ENCODE assay signal across 19 cellular contexts in genomic region chr10:91525939-91526712, GRCh38.
DNase-seq lines count a peak whose midpoint lies in the region; ATAC-seq and TF ChIP-seq lines count a peak whose summit lies in the region.
"Had no signal": no experiment of that assay in that cellular context is flagged by ENCODE, and none has a peak within 500 bp of the region (broad histone marks: within the 10 kb centered on the region; RNA-seq: fewer than 3 reads in every experiment).

No MANE protein-coding gene starts in this region.

- no peak overlapping the region for H3K27ac ChIP-seq in SK-N-SH (ENCODE audit: low read depth in 2 of 2, low read length in 1 of 2)
- H3K27ac ChIP-seq in HEK293 (ENCODE audit: extremely low read depth, low read depth, low read length) = no peak overlapping the region
- H3K27ac ChIP-seq in neural progenitor cell = no peak overlapping the region

- H3K9me2 ChIP-seq in SK-N-SH = no peaks in the 10 kb centered on the region

- ATAC-seq in SK-N-SH treated with all-trans-retinoic acid at 6 μM for 48 hours = no peak
- no peak for ATAC-seq in GM19397 (IDR thresholded peaks at IDR 0.05; ENCODE audit: unreplicated experiment)
- ATAC-seq: Panc1 had no signal

- H3K79me2 ChIP-seq in SK-N-SH (ENCODE audit: insufficient read depth) (no peaks in the 10 kb centered on the region), neural progenitor cell (ENCODE audit: low read depth) (no peaks in the 10 kb centered on the region)

- no peak overlapping the region for H3K4me3 Mint-ChIP-seq in neural progenitor cell
- H3K4me3 Mint-ChIP-seq: H9 had no signal

- H3K27me3 ChIP-seq in SK-N-SH (ENCODE audit: insufficient read depth) (no peaks in the 10 kb centered on the region), neural progenitor cell (no peaks in the 10 kb centered on the region)

- H3K4me2 ChIP-seq in SK-N-SH (no peak overlapping the region), neural progenitor cell (no peak overlapping the region)

- H2AFZ ChIP-seq in SK-N-SH (ENCODE audit: low read depth) = no peak overlapping the region
- H2AFZ ChIP-seq in neural progenitor cell (replicated peaks) = no peak overlapping the region

- no peaks in the 10 kb centered on the region for H3K36me3 Mint-ChIP-seq in neural progenitor cell

- POLR2A ChIA-PET in SK-N-SH (lab: Yijun Ruan, JAX) (interaction anchor here (0.5 kb wide), 1 partner anchor 38 kb away, joined by 4 read pairs; no protein-coding TSS in a partner anchor), HEK293 (lab: Yijun Ruan, JAX) (no interaction called here)

- H3K9me3 ChIP-seq in SK-N-SH (no peaks in the 10 kb centered on the region), HEK293 (ENCODE audit: control insufficient read depth, insufficient read depth, low read depth, low read length) (no peaks in the 10 kb centered on the region), neural progenitor cell (ENCODE audit: low read depth) (no peaks in the 10 kb centered on the region)
- H3K9me3 ChIP-seq: Caco-2 had no signal

- no peaks in the 10 kb centered on the region for H3K4me1 Mint-ChIP-seq in neural progenitor cell
- H3K4me1 Mint-ChIP-seq: H9 had no signal

- TF ChIP-seq EP300 in SK-N-SH (IDR thresholded peaks at IDR 0.05; ENCODE audit: borderline replicate concordance in 1 of 2, low read depth in 1 of 2, low read length in 1 of 2) = no peak

- peak overlapping the region; percentile 27 for H3K27ac Mint-ChIP-seq in neural progenitor cell
- H3K27ac Mint-ChIP-seq: H9 had no signal

- TF ChIP-seq CTCF in SK-N-SH (IDR thresholded peaks at IDR 0.05) (no peak), HEK293 (tag by site-specific recombination; IDR thresholded peaks at IDR 0.05) (no peak), neural progenitor cell (IDR thresholded peaks at IDR 0.05) (no peak)

- H3K36me3 ChIP-seq in SK-N-SH (replicated peaks in 1 of 2; ENCODE audit: control insufficient read depth in 1 of 2, insufficient read depth in 2 of 2, low read length in 1 of 2) = no peaks in the 10 kb centered on the region
- no peaks in the 10 kb centered on the region for H3K36me3 ChIP-seq in HEK293 (ENCODE audit: control insufficient read depth in 2 of 2, insufficient read depth in 1 of 2, low read length in 2 of 2)
- H3K36me3 ChIP-seq in neural progenitor cell = no peaks in the 10 kb centered on the region

- 43% methylated on average over 3 of the region's 4 CpGs for WGBS in SK-N-SH (ENCODE audit: low lambda C conversion rate)

- TF ChIP-seq RAD21 in SK-N-SH (IDR thresholded peaks at IDR 0.05; ENCODE audit: low read length) = no peak

- DNase-seq in SK-N-SH (no peak), fibroblast of peridontal ligament (ENCODE audit: extremely low read depth) (peak; percentile 9), neural progenitor cell (ENCODE audit: low spot score) (no peak), SW480 (ENCODE audit: low spot score) (no peak)
- DNase-seq in stimulated activated CD4-positive, alpha-beta T cell treated with anti-CD3 and anti-CD28 coated beads, Interleukin-1b, Interleukin-23, amount 100 ng/mL, for 48 hours = no peak
- DNase-seq: Caco-2, DMS53, H9, KG1, NCI-H1092 treated with DMSO at 0.1 percent for 48 hours, NCI-H1694 treated with DMSO at 0.1 percent for 48 hours, NCI-H2171, NCI-H446 treated with DMSO at 0.1 percent for 48 hours, NCI-H748 treated with DMSO at 0.1 percent for 48 hours, SHP77 had no signal

- H3K4me1 ChIP-seq in SK-N-SH (ENCODE audit: control insufficient read depth in 1 of 2, insufficient read depth in 2 of 2, low read depth in 1 of 2, low read length in 1 of 2) = no peaks in the 10 kb centered on the region; a peak in 1 of 4 replicates
- no peaks in the 10 kb centered on the region for H3K4me1 ChIP-seq in HEK293 (ENCODE audit: control insufficient read depth, insufficient read depth, low read length)
- H3K4me1 ChIP-seq in neural progenitor cell = no peaks in the 10 kb centered on the region
- H3K4me1 ChIP-seq: Caco-2 had no signal

- CTCF ChIA-PET in SK-N-SH (lab: Yijun Ruan, JAX) = no interaction called here
- CTCF ChIA-PET in HEK293 (lab: Yijun Ruan, JAX) = interaction anchor here (2.1 kb wide), 1 partner anchor 109 kb away, joined by 5 read pairs; no protein-coding TSS in a partner anchor

- peaks cover 4% of the 10 kb centered on the region for H3K27me3 Mint-ChIP-seq in neural progenitor cell (ENCODE audit: insufficient read depth, low read depth)

- no peaks in the 10 kb centered on the region for H4K20me1 ChIP-seq in SK-N-SH (ENCODE audit: insufficient read depth)
- no peaks in the 10 kb centered on the region for H4K20me1 ChIP-seq in neural progenitor cell (ENCODE audit: low read depth)

- H3K4me3 ChIP-seq in SK-N-SH (ENCODE audit: low read depth in 2 of 2, low read length in 1 of 2) (no peak overlapping the region), HEK293 (ENCODE audit: low read depth, low read length) (no peak overlapping the region), neural progenitor cell (no peak overlapping the region)

- no peak overlapping the region for H3K9ac ChIP-seq in SK-N-SH
- no peak overlapping the region for H3K9ac ChIP-seq in neural progenitor cell

- H3K9me3 Mint-ChIP-seq in neural progenitor cell = no peaks in the 10 kb centered on the region
- H3K9me3 Mint-ChIP-seq: H9 had no signal

- H3F3A ChIP-seq in SK-N-SH (replicated peaks; ENCODE audit: insufficient read depth) (no peaks in the 10 kb centered on the region), neural progenitor cell (ENCODE audit: low read depth) (no peaks in the 10 kb centered on the region)

TF ChIP-seq in SK-N-SH, 30 proteins besides CTCF, POLR2A, EP300 and RAD21:
- no peak for TF ChIP-seq FOXM1 (IDR thresholded peaks at IDR 0.05; ENCODE audit: low read depth)
- peak; percentile 30 for TF ChIP-seq NFIC (IDR thresholded peaks at IDR 0.05; ENCODE audit: borderline replicate concordance)
TF ChIP-seq in SK-N-SH: peak in this region for 1.

TF ChIP-seq in SK-N-SH treated with all-trans-retinoic acid at 6 μM for 48 hours, 23 proteins besides CTCF, POLR2A, EP300 and RAD21:
- no peak for TF ChIP-seq ZFP30 (CRISPR knock-in tag; IDR thresholded peaks at IDR 0.05)
- no peak for TF ChIP-seq CSDC2 (CRISPR knock-in tag; IDR thresholded peaks at IDR 0.05)
- no peak for TF ChIP-seq TSHZ2 (CRISPR knock-in tag; IDR thresholded peaks at IDR 0.05)
- TF ChIP-seq RARB (CRISPR knock-in tag; IDR thresholded peaks at IDR 0.05) = no peak
- TF ChIP-seq ESRRG (CRISPR knock-in tag; IDR thresholded peaks at IDR 0.05) = no peak
- no peak for TF ChIP-seq SNAI2 (CRISPR knock-in tag; IDR thresholded peaks at IDR 0.05)

TF ChIP-seq in HEK293, 187 proteins besides CTCF, POLR2A, EP300 and RAD21:
- no peak for TF ChIP-seq ZSCAN18 (tag by site-specific recombination; IDR thresholded peaks at IDR 0.05)
- TF ChIP-seq GLIS1 (tag by site-specific recombination; IDR thresholded peaks at IDR 0.05) = 0 out of 2 replicates have a peak, but pooled peaks have one; percentile 10
- TF ChIP-seq ATF2 (tag by site-specific recombination; IDR thresholded peaks at IDR 0.05; ENCODE audit: low read depth) = no peak
- no peak for TF ChIP-seq ZNF169 (tag by site-specific recombination; IDR thresholded peaks at IDR 0.05)
- no peak for TF ChIP-seq ZNF544 (tag by site-specific recombination; IDR thresholded peaks at IDR 0.05)
- TF ChIP-seq MEIS1 (CRISPR knock-in tag; IDR thresholded peaks at IDR 0.05; ENCODE audit: borderline replicate concordance) = no peak
